11 cellular contexts compared by ENCODE assay signal in genomic region chr1:77541162-77541545, GRCh38.
A peak's percentile ranks its signal among the peaks of the same experiment; 100 is the strongest.
DNase-seq lines count a peak whose midpoint lies in the region; ATAC-seq and TF ChIP-seq lines count a peak whose summit lies in the region.
"Had no signal": no experiment of that assay in that cellular context is flagged by ENCODE, and none has a peak within 500 bp of the region (broad histone marks: within the 10 kb centered on the region; RNA-seq: fewer than 3 reads in every experiment).

No MANE protein-coding gene starts in this region.

- H3K36me3 Mint-ChIP-seq in WTC11 = no peaks in the 10 kb centered on the region

- no peak for DNase-seq in RWPE2 (ENCODE audit: low spot score)
- no peak for DNase-seq in head of caudate nucleus
- DNase-seq in amniotic stem cell (lab: John Stamatoyannopoulos, UW) = no peak
- DNase-seq in NCI-H748 treated with DMSO at 0.1 percent for 48 hours (lab: John Stamatoyannopoulos, UW) = no peak
- DNase-seq in WTC11 (ENCODE audit: low spot score) = no peak
- DNase-seq: activated gamma-delta T cell, GOT3, NCI-H2107 had no signal

- H3K4me3 ChIP-seq in RWPE2 (ENCODE audit: severe bottlenecking) = no peak overlapping the region

- H3K4me1 Mint-ChIP-seq in WTC11 = peaks cover 7% of the 10 kb centered on the region; the same call in 1 of the 2 replicates

- peak overlapping the region; percentile 88 for H3K27ac ChIP-seq in RWPE2 (ENCODE audit: poor library complexity, severe bottlenecking)

- no peaks in the 10 kb centered on the region for H3K9me3 ChIP-seq in RWPE2 (ENCODE audit: severe bottlenecking)

- H3K27ac Mint-ChIP-seq in WTC11 = no peak overlapping the region

- no peaks in the 10 kb centered on the region for H3K9me3 Mint-ChIP-seq in WTC11

- peak; percentile 28 for ATAC-seq in GM18499 (IDR thresholded peaks at IDR 0.05; ENCODE audit: insufficient read depth, unreplicated experiment)
- peak; percentile 44 for ATAC-seq in GM21390 (IDR thresholded peaks at IDR 0.05; ENCODE audit: unreplicated experiment)
- ATAC-seq in HG03060 (IDR thresholded peaks at IDR 0.05; ENCODE audit: low read depth, unreplicated experiment) = peak; percentile 43
- no peak for ATAC-seq in RWPE2 (ENCODE audit: low read depth)
- no peak for ATAC-seq in WTC11

- CTCF ChIA-PET in WTC11 (lab: Charles Lee) = no interaction called here

- no peak overlapping the region for H3K4me3 Mint-ChIP-seq in WTC11

- intact Hi-C loops in head of caudate nucleus (cut with DNase I) = no loop called here

- no peaks in the 10 kb centered on the region; the same call in 1 of the 2 replicates for H3K27me3 Mint-ChIP-seq in WTC11 (ENCODE audit: low read depth)

- H3K4me1 ChIP-seq in RWPE2 (ENCODE audit: insufficient read depth, poor library complexity, severe bottlenecking) = peaks cover 41% of the 10 kb centered on the region

- POLR2A ChIA-PET in WTC11 (lab: Charles Lee) = no interaction called here

- H3K27me3 ChIP-seq in RWPE2 (ENCODE audit: insufficient read depth, poor library complexity, severe bottlenecking) = no peaks in the 10 kb centered on the region

- H3K36me3 ChIP-seq in RWPE2 (ENCODE audit: low read depth) = no peaks in the 10 kb centered on the region

- TF ChIP-seq CTCF in RWPE2 (IDR thresholded peaks at IDR 0.05; ENCODE audit: poor library complexity, severe bottlenecking) = no peak
- TF ChIP-seq CTCF in WTC11 (IDR thresholded peaks at IDR 0.05) = no peak

TF ChIP-seq in WTC11, 78 proteins besides CTCF, POLR2A, EP300 and RAD21:
- TF ChIP-seq, protein P1, sequence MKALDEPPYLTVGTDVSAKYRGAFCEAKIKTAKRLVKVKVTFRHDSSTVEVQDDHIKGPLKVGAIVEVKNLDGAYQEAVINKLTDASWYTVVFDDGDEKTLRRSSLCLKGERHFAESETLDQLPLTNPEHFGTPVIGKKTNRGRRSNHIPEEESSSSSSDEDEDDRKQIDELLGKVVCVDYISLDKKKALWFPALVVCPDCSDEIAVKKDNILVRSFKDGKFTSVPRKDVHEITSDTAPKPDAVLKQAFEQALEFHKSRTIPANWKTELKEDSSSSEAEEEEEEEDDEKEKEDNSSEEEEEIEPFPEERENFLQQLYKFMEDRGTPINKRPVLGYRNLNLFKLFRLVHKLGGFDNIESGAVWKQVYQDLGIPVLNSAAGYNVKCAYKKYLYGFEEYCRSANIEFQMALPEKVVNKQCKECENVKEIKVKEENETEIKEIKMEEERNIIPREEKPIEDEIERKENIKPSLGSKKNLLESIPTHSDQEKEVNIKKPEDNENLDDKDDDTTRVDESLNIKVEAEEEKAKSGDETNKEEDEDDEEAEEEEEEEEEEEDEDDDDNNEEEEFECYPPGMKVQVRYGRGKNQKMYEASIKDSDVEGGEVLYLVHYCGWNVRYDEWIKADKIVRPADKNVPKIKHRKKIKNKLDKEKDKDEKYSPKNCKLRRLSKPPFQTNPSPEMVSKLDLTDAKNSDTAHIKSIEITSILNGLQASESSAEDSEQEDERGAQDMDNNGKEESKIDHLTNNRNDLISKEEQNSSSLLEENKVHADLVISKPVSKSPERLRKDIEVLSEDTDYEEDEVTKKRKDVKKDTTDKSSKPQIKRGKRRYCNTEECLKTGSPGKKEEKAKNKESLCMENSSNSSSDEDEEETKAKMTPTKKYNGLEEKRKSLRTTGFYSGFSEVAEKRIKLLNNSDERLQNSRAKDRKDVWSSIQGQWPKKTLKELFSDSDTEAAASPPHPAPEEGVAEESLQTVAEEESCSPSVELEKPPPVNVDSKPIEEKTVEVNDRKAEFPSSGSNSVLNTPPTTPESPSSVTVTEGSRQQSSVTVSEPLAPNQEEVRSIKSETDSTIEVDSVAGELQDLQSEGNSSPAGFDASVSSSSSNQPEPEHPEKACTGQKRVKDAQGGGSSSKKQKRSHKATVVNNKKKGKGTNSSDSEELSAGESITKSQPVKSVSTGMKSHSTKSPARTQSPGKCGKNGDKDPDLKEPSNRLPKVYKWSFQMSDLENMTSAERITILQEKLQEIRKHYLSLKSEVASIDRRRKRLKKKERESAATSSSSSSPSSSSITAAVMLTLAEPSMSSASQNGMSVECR (CRISPR knock-in tag; IDR thresholded peaks at IDR 0.05; ENCODE audit: borderline replicate concordance) = no peak
- no peak for TF ChIP-seq HMGXB4 (CRISPR knock-in tag; IDR thresholded peaks at IDR 0.05)

Comparison
In these comparisons a context has a peak if more than half of its experiments do, and no peak if none do; other contexts are left out.
1. ATAC-seq: peak in GM18499 (single experiment), GM21390 (single experiment) and HG03060 (single experiment); none in RWPE2 (single experiment) and WTC11 (single experiment).